Comparison of ENCODE assay signal across 13 cellular contexts in genomic region chr19:58497634-58498170, GRCh38. TPM values are rescaled to one million over a fixed set of nuclear protein-coding genes. Genes with fewer than 3 reads are reported as not detected.
DNase-seq lines count a peak whose midpoint lies in the region; ATAC-seq, FAIRE-seq and TF ChIP-seq lines count a peak whose summit lies in the region.
"Had no signal": no experiment of that assay in that cellular context is flagged by ENCODE, and none has a peak within 500 bp of the region (broad histone marks: within the 10 kb centered on the region; RNA-seq: fewer than 3 reads in every experiment).

No MANE protein-coding gene starts in this region.

- H3K9me3 ChIP-seq in breast epithelium = no peaks in the 10 kb centered on the region
- H3K9me3 ChIP-seq in Loucy (ENCODE audit: insufficient read depth, low read depth, low read length) = no peaks in the 10 kb centered on the region
- H3K9me3 ChIP-seq in GM12878 (replicated peaks; ENCODE audit: control insufficient read depth, insufficient read depth, low read length) = no peaks in the 10 kb centered on the region; the same call in 2 of the 3 replicates
- H3K9me3 ChIP-seq: pancreas had no signal

- H3K9me3 Mint-ChIP-seq in MCF 10A (ENCODE audit: unreplicated experiment) = peaks cover 16% of the 10 kb centered on the region
- peaks cover 11 to 15% of the 10 kb centered on the region in 2 donors for H3K9me3 Mint-ChIP-seq in stimulated activated naive B cell treated with anti-CD40 and anti-IgM and Interleukin-4, amounts not matched to agents 10 μg/mL and 1 μg/mL and 100 μg/mL, for 72 hours

- CTCF ChIA-PET in MCF 10A (lab: Yijun Ruan, JAX) (no interaction called here), GM12878 (lab: Yijun Ruan, JAX) (interaction anchor here (4.2 kb wide), 1 partner anchor 22 kb away, joined by 24 read pairs; the partner anchor contains the start of gene ZBTB45)

- no peak for TF ChIP-seq EP300 in GM12878 (IDR thresholded peaks at IDR 0.05; ENCODE audit: borderline replicate concordance in 1 of 2, control insufficient read depth in 1 of 2, low read depth in 2 of 2, low read length in 2 of 2)

- intact Hi-C loops in MCF 10A (cut with micrococcal nuclease) = no loop called here
- intact Hi-C loops in breast epithelium (cut with DNase I; ENCODE audit: low total_unique reads) = loop anchor here (5.0 kb wide), 1 partner anchor 1275 kb away; no protein-coding TSS in a partner anchor
- intact Hi-C loops in GM12878 (cut with micrococcal nuclease; ENCODE audit: unreplicated experiment) = no loop called here

- H3K27me3 ChIP-seq in breast epithelium (no peaks in the 10 kb centered on the region), Loucy (ENCODE audit: insufficient read depth, low read length, poor library complexity, severe bottlenecking) (no peaks in the 10 kb centered on the region), GM12878 (replicated peaks in 1 of 2; ENCODE audit: control insufficient read depth in 2 of 2, insufficient read depth in 2 of 2, low read length in 1 of 2) (no peaks in the 10 kb centered on the region)
- H3K27me3 ChIP-seq: pancreas had no signal

- H3K27ac Mint-ChIP-seq in MCF 10A (ENCODE audit: low read depth, unreplicated experiment) = peak overlapping the region; percentile 57
- peak overlapping the region; percentile 42 for H3K27ac Mint-ChIP-seq in stimulated activated naive B cell treated with anti-CD40 and anti-IgM and Interleukin-4, amounts not matched to agents 10 μg/mL and 1 μg/mL and 100 μg/mL, for 72 hours

- no peak overlapping the region for H2AFZ ChIP-seq in Loucy (ENCODE audit: low read length)
- no peak overlapping the region for H2AFZ ChIP-seq in GM12878 (ENCODE audit: control insufficient read depth, low read depth, low read length)

- H3K27ac ChIP-seq in breast epithelium (peak overlapping the region in 1 of 2 donors; percentile 25), GM12878 (ENCODE audit: control insufficient read depth, insufficient read depth) (no peak overlapping the region)
- H3K27ac ChIP-seq: pancreas, VCaP had no signal

- no peaks in the 10 kb centered on the region for H3K79me2 ChIP-seq in Loucy (ENCODE audit: insufficient read depth, low read length)
- H3K79me2 ChIP-seq in GM12878 (ENCODE audit: control insufficient read depth, insufficient read depth, low read length) = peaks cover 11% of the 10 kb centered on the region

- H3F3A ChIP-seq in Loucy (ENCODE audit: low read depth) = peaks cover 3% of the 10 kb centered on the region; the same call in 1 of the 2 replicates

- H3K4me1 Mint-ChIP-seq in MCF 10A (ENCODE audit: insufficient read depth, unreplicated experiment) = peaks cover 17% of the 10 kb centered on the region
- peaks cover 20 to 25% of the 10 kb centered on the region in 2 donors for H3K4me1 Mint-ChIP-seq in stimulated activated naive B cell treated with anti-CD40 and anti-IgM and Interleukin-4, amounts not matched to agents 10 μg/mL and 1 μg/mL and 100 μg/mL, for 72 hours

- POLR2A ChIA-PET in MCF 10A (lab: Yijun Ruan, JAX) (no interaction called here), GM12878 (lab: Charles Lee) (interaction anchor here (0.6 to 1.1 kb wide), 2 partner anchors 8 to 95 kb away, joined by 3 to 5 read pairs; no protein-coding TSS in a partner anchor)

- H3K4me1 ChIP-seq in breast epithelium (peaks cover 0 to 6% of the 10 kb centered on the region in 2 donors), Loucy (ENCODE audit: insufficient read depth, low read length, poor library complexity, severe bottlenecking) (peaks cover 14% of the 10 kb centered on the region), GM12878 (ENCODE audit: control insufficient read depth, insufficient read depth, low read length) (peaks cover 11% of the 10 kb centered on the region)

- RAD21 ChIA-PET in GM12878 (lab: Charles Lee; ENCODE audit: unreplicated experiment) = no interaction called here

- peak overlapping the region; percentile 83 for H3K4me3 Mint-ChIP-seq in MCF 10A (ENCODE audit: unreplicated experiment)
- H3K4me3 Mint-ChIP-seq in stimulated activated naive B cell treated with anti-CD40 and anti-IgM and Interleukin-4, amounts not matched to agents 10 μg/mL and 1 μg/mL and 100 μg/mL, for 72 hours = peak overlapping the region in 1 of 2 donors; percentile 85

- H3K9me2 ChIP-seq in Loucy (replicated peaks; ENCODE audit: low read depth, low read length) = no peaks in the 10 kb centered on the region

- in situ Hi-C loops in GM12878 (cut with MboI) = no loop called here

- no peaks in the 10 kb centered on the region for H4K20me1 ChIP-seq in Loucy (ENCODE audit: insufficient read depth, low read length, poor library complexity, severe bottlenecking)
- H4K20me1 ChIP-seq in GM12878 (ENCODE audit: control insufficient read depth, insufficient read depth) = no peaks in the 10 kb centered on the region

- WGBS in GM12878 (ENCODE audit: insufficient coverage, insufficient replicate concordance, low lambda C conversion rate, missing lambda C conversion rate) = 53% methylated on average over 8 of the region's 8 CpGs

- BruUV-seq in MCF 10A (replicated peaks; lab: Mats Ljungman, UMichigan) (no TSS peak), GM12878 (replicated peaks; lab: Mats Ljungman, UMichigan) (no TSS peak)

- no peak for TF ChIP-seq POLR2A in breast epithelium (IDR thresholded peaks at IDR 0.05)
- no peak for TF ChIP-seq POLR2A in GM12878 (IDR thresholded peaks at IDR 0.05; ENCODE audit: low read depth, low read length)
- no peak for TF ChIP-seq POLR2A in GM12891 (IDR thresholded peaks at IDR 0.05; ENCODE audit: low read depth, low read length)

- SMC1A ChIA-PET in GM12878 (lab: Charles Lee; ENCODE audit: uncharacterized antibody, unreplicated experiment) = interaction anchor here (0.7 to 2.6 kb wide), 2 partner anchors 9 to 28 kb away, joined by 3 to 16 read pairs; no protein-coding TSS in a partner anchor

- no peaks in the 10 kb centered on the region for H3K36me3 ChIP-seq in breast epithelium
- no peaks in the 10 kb centered on the region for H3K36me3 ChIP-seq in Loucy (ENCODE audit: insufficient read depth, low read length)
- H3K36me3 ChIP-seq in GM12878 (ENCODE audit: control insufficient read depth in 2 of 2, insufficient read depth in 2 of 2, low read length in 1 of 2) = no peaks in the 10 kb centered on the region
- H3K36me3 ChIP-seq: pancreas had no signal

- H3K36me3 Mint-ChIP-seq in MCF 10A (ENCODE audit: insufficient read depth, unreplicated experiment) = peaks cover 9% of the 10 kb centered on the region
- peaks cover 6 to 21% of the 10 kb centered on the region in 2 donors for H3K36me3 Mint-ChIP-seq in stimulated activated naive B cell treated with anti-CD40 and anti-IgM and Interleukin-4, amounts not matched to agents 10 μg/mL and 1 μg/mL and 100 μg/mL, for 72 hours

- H3K4me2 ChIP-seq in Loucy (ENCODE audit: low read depth, low read length, poor library complexity, severe bottlenecking) (peak overlapping the region; percentile 72), GM12878 (ENCODE audit: control insufficient read depth, insufficient read depth) (peak overlapping the region; percentile 84)

- H3K4me3 ChIP-seq in breast epithelium (peak overlapping the region in 1 of 3 donors; percentile 73), Loucy (ENCODE audit: low read length, poor library complexity, severe bottlenecking) (no peak overlapping the region), GM12878 (peak overlapping the region; percentile 80)

- no peak for DNase-seq in MCF 10A (ENCODE audit: unreplicated experiment)
- no peak for DNase-seq in breast epithelium (ENCODE audit: low spot score in 2 of 2)
- no peak for DNase-seq in GM12878 (ENCODE audit: low read depth, low spot score)
- no peak for DNase-seq in stimulated activated naive B cell treated with anti-CD40 and anti-IgM and Interleukin-4, amounts not matched to agents 10 μg/mL and 1 μg/mL and 100 μg/mL, for 72 hours
- DNase-seq in DMS53 treated with DMSO at 0.1 percent for 48 hours (lab: John Stamatoyannopoulos, UW; ENCODE audit: unreplicated experiment) = no peak
- no peak for DNase-seq in GM12891 (ENCODE audit: insufficient read length, low spot score)
- no peak for DNase-seq in SIG-M5 (lab: John Stamatoyannopoulos, UW)
- DNase-seq: activated gamma-delta T cell, NCI-H1048, NCI-H446 had no signal

- no peak for TF ChIP-seq RAD21 in GM12878 (IDR thresholded peaks at IDR 0.05; ENCODE audit: insufficient read depth, low read depth, low read length)

- no peaks in the 10 kb centered on the region for H3K27me3 Mint-ChIP-seq in MCF 10A (ENCODE audit: insufficient read depth, unreplicated experiment)
- H3K27me3 Mint-ChIP-seq in stimulated activated naive B cell treated with anti-CD40 and anti-IgM and Interleukin-4, amounts not matched to agents 10 μg/mL and 1 μg/mL and 100 μg/mL, for 72 hours = no peaks in the 10 kb centered on the region

- H3K9ac ChIP-seq in Loucy (ENCODE audit: low read depth, low read length, poor library complexity, severe bottlenecking) (peak overlapping the region; percentile 65), GM12878 (ENCODE audit: control insufficient read depth, insufficient read depth, low read length) (peak overlapping the region; percentile 30; the same call in 1 of the 2 replicates)

- TF ChIP-seq CTCF in MCF 10A (IDR thresholded peaks at IDR 0.05; ENCODE audit: unreplicated experiment) (no peak), breast epithelium (IDR thresholded peaks at IDR 0.05) (no peak), Loucy (conservative IDR thresholded peaks at IDR 0.05; ENCODE audit: low read length) (no peak), GM12878 (IDR thresholded peaks at IDR 0.05 in 2 of 3, conservative IDR thresholded peaks at IDR 0.05 in 1 of 3; ENCODE audit: control insufficient read depth in 2 of 3, extremely low read depth in 1 of 3, insufficient read depth in 1 of 3, low read depth in 3 of 3, low read length in 3 of 3) (no peak)

- no peak for ATAC-seq in GM12878
- no peak for ATAC-seq in stimulated activated naive B cell treated with anti-CD40 and anti-IgM and Interleukin-4, amounts not matched to agents 10 μg/mL and 1 μg/mL and 100 μg/mL, for 72 hours (replicated peaks)
- ATAC-seq: pancreas had no signal

- no peak for FAIRE-seq in GM12878 (lab: Jason Lieb, UNC)
- no peak for FAIRE-seq in GM12891 (lab: Jason Lieb, UNC)
- FAIRE-seq: pancreas had no signal

RNA-seq across cellular contexts. Expression of gene SLC27A5, which starts 14.1 kb away (rescaled TPM):
- 14.7 and 22.5 TPM in 2 replicates for total RNA-seq in MCF 10A (2022)
- total RNA-seq in breast epithelium = 10 to 100 TPM in 2 of 3 donors, 1 to 10 TPM in 1; 4.7 to 18.0 (median 10.7) TPM
- total RNA-seq in GM12878 (2013; cell fraction: nucleolus; rRNA removed) = 20.5 and 26.7 TPM in 2 replicates
- 48.4 and 57.2 TPM in 2 replicates for total RNA-seq in GM12878 (2014; rRNA removed)
- total RNA-seq in GM12878 (2014; rRNA removed; fragmentation: Illumina TruSeq; extraction: Trizol) = 25.7 and 26.8 TPM in 2 replicates
- 31.2 and 31.5 TPM in 2 replicates for total RNA-seq in GM12878 (2021)
- polyA plus RNA-seq in GM12878 (2011; ENCODE audit: low read depth) = 28.8 TPM
- 13.7 and 32.0 TPM in 2 replicates for polyA plus RNA-seq in GM12878 (2011; rRNA removed)
- polyA plus RNA-seq in GM12878 (2011; cell fraction: cytosol; rRNA removed) = 64.9 and 72.7 TPM in 2 replicates
- polyA plus RNA-seq in GM12878 (2011; cell fraction: nucleus; rRNA removed) = 30.2 and 38.4 TPM in 2 replicates
- polyA plus RNA-seq in GM12878 (2012) = 36.9 and 38.7 TPM in 2 replicates
- polyA plus RNA-seq in GM12878 (2014; fragmentation: Illumina TruSeq; extraction: Trizol) = 5.7 and 21.2 TPM in 2 replicates
- polyA plus RNA-seq in GM12878 (2014; fragmentation: Nextera tagmentation; extraction: Ambion mirVana) = 100 to 1,000 TPM; 113 to 127 TPM
- 55.7 and 62.9 TPM in 2 replicates for polyA plus RNA-seq in GM12878 (2014; rRNA removed)
- 10 to 100 TPM; 25.8 to 28.6 TPM for polyA plus RNA-seq in GM12878 (2016; fragmentation: Nextera tagmentation; extraction: Ambion mirVana)
- polyA minus RNA-seq in GM12878 (2011; rRNA and poly(A)+ RNA removed) = 26.4 and 33.4 TPM in 2 replicates
- 7.6 and 12.6 TPM in 2 replicates for polyA minus RNA-seq in GM12878 (2011; cell fraction: cytosol; rRNA and poly(A)+ RNA removed)
- polyA minus RNA-seq in GM12878 (2011; cell fraction: nucleus; rRNA and poly(A)+ RNA removed) = 13.8 and 24.1 TPM in 2 replicates
- polyA plus RNA-seq in GM12891 (2012; ENCODE audit: low read depth, missing spikeins) = 23.9 TPM

RNA-seq across cellular contexts. Expression of gene ZNF446, which starts 21.6 kb away (rescaled TPM):
- 8.3 and 10.3 TPM in 2 replicates for total RNA-seq in MCF 10A (2022)
- total RNA-seq in breast epithelium = 10 to 100 TPM; 10.2 to 23.4 (median 20.0) TPM
- total RNA-seq in GM12878 (2013; cell fraction: nucleolus; rRNA removed) = 13.0 and 16.4 TPM in 2 replicates
- total RNA-seq in GM12878 (2014; rRNA removed) = 6.5 and 6.9 TPM in 2 replicates
- total RNA-seq in GM12878 (2014; rRNA removed; fragmentation: Illumina TruSeq; extraction: Trizol) = 2.3 and 2.5 TPM in 2 replicates
- total RNA-seq in GM12878 (2021) = 5.6 and 6.0 TPM in 2 replicates
- polyA plus RNA-seq in GM12878 (2011; ENCODE audit: low read depth) = 2.3 TPM
- polyA plus RNA-seq in GM12878 (2011; rRNA removed) = 1.1 and 3.5 TPM in 2 replicates
- polyA plus RNA-seq in GM12878 (2011; cell fraction: cytosol; rRNA removed) = 4.5 and 7.9 TPM in 2 replicates
- polyA plus RNA-seq in GM12878 (2011; cell fraction: nucleus; rRNA removed) = 15.2 and 15.6 TPM in 2 replicates
- polyA plus RNA-seq in GM12878 (2012) = 7.6 and 8.0 TPM in 2 replicates
- 0.63 and 1.6 TPM in 2 replicates for polyA plus RNA-seq in GM12878 (2014; fragmentation: Illumina TruSeq; extraction: Trizol)
- under 1 TPM; 0.14 to 0.49 TPM for polyA plus RNA-seq in GM12878 (2014; fragmentation: Nextera tagmentation; extraction: Ambion mirVana)
- polyA plus RNA-seq in GM12878 (2014; rRNA removed) = 5.3 and 5.8 TPM in 2 replicates
- 1 to 10 TPM; 4.7 to 5.7 TPM for polyA plus RNA-seq in GM12878 (2016; fragmentation: Nextera tagmentation; extraction: Ambion mirVana)
- 3.6 and 6.9 TPM in 2 replicates for polyA minus RNA-seq in GM12878 (2011; rRNA and poly(A)+ RNA removed)
- 3.8 and 4.0 TPM in 2 replicates for polyA minus RNA-seq in GM12878 (2011; cell fraction: cytosol; rRNA and poly(A)+ RNA removed)
- 7.7 and 11.0 TPM in 2 replicates for polyA minus RNA-seq in GM12878 (2011; cell fraction: nucleus; rRNA and poly(A)+ RNA removed)
- 6.1 TPM for polyA plus RNA-seq in GM12891 (2012; ENCODE audit: low read depth, missing spikeins)

RNA-seq across cellular contexts. Expression of gene ZBTB45, which starts 21.9 kb away (rescaled TPM):
- total RNA-seq in MCF 10A (2022) (12.8 and 15.0 TPM in 2 replicates), breast epithelium (1 to 10 TPM; 8.2 to 9.2 (median 8.6) TPM), GM12878 (2014; rRNA removed) (4.5 and 6.1 TPM in 2 replicates), GM12878 (2014; rRNA removed; fragmentation: Illumina TruSeq; extraction: Trizol) (1.2 and 1.7 TPM in 2 replicates), GM12878 (2021) (12.7 and 17.2 TPM in 2 replicates)
- 15.6 and 15.7 TPM in 2 replicates for total RNA-seq in GM12878 (2013; cell fraction: nucleolus; rRNA removed)
- 1.9 TPM for polyA plus RNA-seq in GM12878 (2011; ENCODE audit: low read depth)
- polyA plus RNA-seq in GM12878 (2011; rRNA removed) (0.72 and 2.4 TPM in 2 replicates), GM12878 (2014; fragmentation: Illumina TruSeq; extraction: Trizol) (0.13 and 1.2 TPM in 2 replicates), GM12878 (2014; fragmentation: Nextera tagmentation; extraction: Ambion mirVana) (under 1 TPM; 0.29 to 0.33 TPM), GM12878 (2014; rRNA removed) (7.7 and 8.0 TPM in 2 replicates), GM12878 (2016; fragmentation: Nextera tagmentation; extraction: Ambion mirVana) (10 to 100 TPM; 13.9 to 14.3 TPM)
- 4.0 and 5.1 TPM in 2 replicates for polyA plus RNA-seq in GM12878 (2011; cell fraction: cytosol; rRNA removed)
- 8.5 and 13.4 TPM in 2 replicates for polyA plus RNA-seq in GM12878 (2011; cell fraction: nucleus; rRNA removed)
- 10.1 TPM in 2 replicates for polyA plus RNA-seq in GM12878 (2012)
- polyA minus RNA-seq in GM12878 (2011; rRNA and poly(A)+ RNA removed) = 1.8 and 5.1 TPM in 2 replicates
- polyA minus RNA-seq in GM12878 (2011; cell fraction: cytosol; rRNA and poly(A)+ RNA removed) = 3.8 and 4.0 TPM in 2 replicates
- 7.6 and 15.4 TPM in 2 replicates for polyA minus RNA-seq in GM12878 (2011; cell fraction: nucleus; rRNA and poly(A)+ RNA removed)
- polyA plus RNA-seq in GM12891 (2012; ENCODE audit: low read depth, missing spikeins) = 6.1 TPM

RNA-seq across cellular contexts. Expression of gene ZNF324, which starts 30.8 kb away (rescaled TPM):
- total RNA-seq in MCF 10A (2022) (6.5 and 7.9 TPM in 2 replicates), breast epithelium (10 to 100 TPM in 2 of 3 donors, 1 to 10 TPM in 1; 9.0 to 30.9 (median 24.3) TPM), GM12878 (2014; rRNA removed) (10.6 and 13.9 TPM in 2 replicates), GM12878 (2014; rRNA removed; fragmentation: Illumina TruSeq; extraction: Trizol) (5.0 and 5.9 TPM in 2 replicates), GM12878 (2021) (12.1 and 12.9 TPM in 2 replicates)
- 35.9 and 44.8 TPM in 2 replicates for total RNA-seq in GM12878 (2013; cell fraction: nucleolus; rRNA removed)
- polyA plus RNA-seq in GM12878 (2011; ENCODE audit: low read depth) = 3.3 TPM
- polyA plus RNA-seq in GM12878 (2011; rRNA removed) (2.8 and 5.7 TPM in 2 replicates), GM12878 (2014; fragmentation: Illumina TruSeq; extraction: Trizol) (3.1 and 3.5 TPM in 2 replicates), GM12878 (2014; fragmentation: Nextera tagmentation; extraction: Ambion mirVana) (1 to 10 TPM in 1 of 2 experiments, under 1 TPM in 1; 0.71 to 2.1 TPM), GM12878 (2014; rRNA removed) (8.1 and 9.5 TPM in 2 replicates), GM12878 (2016; fragmentation: Nextera tagmentation; extraction: Ambion mirVana) (1 to 10 TPM; 8.5 to 9.0 TPM)
- 6.7 and 10.0 TPM in 2 replicates for polyA plus RNA-seq in GM12878 (2011; cell fraction: cytosol; rRNA removed)
- 11.2 and 13.9 TPM in 2 replicates for polyA plus RNA-seq in GM12878 (2011; cell fraction: nucleus; rRNA removed)
- polyA plus RNA-seq in GM12878 (2012) = 7.0 and 7.3 TPM in 2 replicates
- 9.7 and 19.5 TPM in 2 replicates for polyA minus RNA-seq in GM12878 (2011; rRNA and poly(A)+ RNA removed)
- 4.1 and 5.9 TPM in 2 replicates for polyA minus RNA-seq in GM12878 (2011; cell fraction: cytosol; rRNA and poly(A)+ RNA removed)
- polyA minus RNA-seq in GM12878 (2011; cell fraction: nucleus; rRNA and poly(A)+ RNA removed) = 19.2 and 29.2 TPM in 2 replicates
- polyA plus RNA-seq in GM12891 (2012; ENCODE audit: low read depth, missing spikeins) = 5.8 TPM

RNA-seq across cellular contexts. Expression of gene TRIM28, which starts 46.2 kb away (rescaled TPM):
- total RNA-seq in MCF 10A (2022) (236 and 290 TPM in 2 replicates), breast epithelium (100 to 1,000 TPM; 110 to 190 (median 173) TPM), GM12878 (2014; rRNA removed) (569 and 650 TPM in 2 replicates), GM12878 (2014; rRNA removed; fragmentation: Illumina TruSeq; extraction: Trizol) (256 and 311 TPM in 2 replicates), GM12878 (2021) (492 and 503 TPM in 2 replicates)
- total RNA-seq in GM12878 (2013; cell fraction: nucleolus; rRNA removed) = 166 and 167 TPM in 2 replicates
- 313 TPM for polyA plus RNA-seq in GM12878 (2011; ENCODE audit: low read depth)
- polyA plus RNA-seq in GM12878 (2011; rRNA removed) (167 and 420 TPM in 2 replicates), GM12878 (2014; fragmentation: Illumina TruSeq; extraction: Trizol) (147 and 280 TPM in 2 replicates), GM12878 (2014; fragmentation: Nextera tagmentation; extraction: Ambion mirVana) (10 to 100 TPM in 1 of 2 experiments, 1 to 10 TPM in 1; 5.0 to 32.5 TPM), GM12878 (2014; rRNA removed) (363 and 502 TPM in 2 replicates), GM12878 (2016; fragmentation: Nextera tagmentation; extraction: Ambion mirVana) (10 to 100 TPM; 82.9 to 91.1 TPM)
- polyA plus RNA-seq in GM12878 (2011; cell fraction: cytosol; rRNA removed) = 459 and 854 TPM in 2 replicates
- polyA plus RNA-seq in GM12878 (2011; cell fraction: nucleus; rRNA removed) = 1,223 and 1,590 TPM in 2 replicates
- 410 and 474 TPM in 2 replicates for polyA plus RNA-seq in GM12878 (2012)
- 1,048 and 1,483 TPM in 2 replicates for polyA minus RNA-seq in GM12878 (2011; rRNA and poly(A)+ RNA removed)
- polyA minus RNA-seq in GM12878 (2011; cell fraction: cytosol; rRNA and poly(A)+ RNA removed) = 474 and 545 TPM in 2 replicates
- 282 and 438 TPM in 2 replicates for polyA minus RNA-seq in GM12878 (2011; cell fraction: nucleus; rRNA and poly(A)+ RNA removed)
- 367 TPM for polyA plus RNA-seq in GM12891 (2012; ENCODE audit: low read depth, missing spikeins)
